8 cellular contexts compared by ENCODE assay signal in genomic region chr19:4768934-4769777, GRCh38. TPM values are rescaled to one million over a fixed set of nuclear protein-coding genes. Genes with fewer than 3 reads are reported as not detected.
DNase-seq lines count a peak whose midpoint lies in the region; ATAC-seq and TF ChIP-seq lines count a peak whose summit lies in the region.

No MANE protein-coding gene starts in this region.

- TF ChIP-seq POLR2A in NB4 (IDR thresholded peaks at IDR 0.05; ENCODE audit: extremely low read depth, insufficient read length) (no peak), upper lobe of left lung (IDR thresholded peaks at IDR 0.05) (no peak)

- H3K9ac ChIP-seq in DND-41 (ENCODE audit: low read depth, low read length) = no peak overlapping the region
- H3K9ac ChIP-seq in SK-N-MC (ENCODE audit: insufficient read length) = no peak overlapping the region
- H3K9ac ChIP-seq in adipocyte (ENCODE audit: low read length) = no peak overlapping the region

- no peaks in the 10 kb centered on the region for H3K27me3 ChIP-seq in DND-41 (ENCODE audit: insufficient read depth, low read length, poor library complexity)
- peaks cover 19% of the 10 kb centered on the region for H3K27me3 ChIP-seq in adipocyte (replicated peaks; ENCODE audit: control insufficient read depth, insufficient read depth, low read length)
- peaks cover 0 to 8% (median 0%) of the 10 kb centered on the region in 7 donors for H3K27me3 ChIP-seq in heart right ventricle
- no peaks in the 10 kb centered on the region for H3K27me3 ChIP-seq in upper lobe of left lung

- WGBS in heart right ventricle, 2 donors = 10% methylated on average over 37 of the region's 37 CpGs
- WGBS in upper lobe of left lung, 2 donors = 10 to 15% methylated on average over 30 to 37 of the region's 37 CpGs

- H3K36me3 ChIP-seq in DND-41 (ENCODE audit: insufficient read depth, low read length) = no peaks in the 10 kb centered on the region
- H3K36me3 ChIP-seq in SK-N-MC (ENCODE audit: insufficient read depth, low read length) = no peaks in the 10 kb centered on the region
- no peaks in the 10 kb centered on the region for H3K36me3 ChIP-seq in adipocyte (ENCODE audit: control insufficient read depth, insufficient read depth, low read length, severe bottlenecking)
- H3K36me3 ChIP-seq in heart right ventricle = no peaks in the 10 kb centered on the region
- H3K36me3 ChIP-seq in upper lobe of left lung = no peaks in the 10 kb centered on the region

- intact Hi-C loops in heart right ventricle (cut with DNase I) (loop anchor here in 1 of 10 donors (5.0 kb wide), 1 partner anchor 37 kb away; no protein-coding TSS in a partner anchor), posterior vena cava (cut with DNase I) (no loop called here)

- ATAC-seq in DND-41 (ENCODE audit: insufficient read depth, low read depth) (peak; percentile 85), heart right ventricle (peak; percentile 70 to 91 (median 85)), upper lobe of left lung (ENCODE audit: low FRiP score in 2 of 2) (peak; percentile 88), HG03095 (IDR thresholded peaks at IDR 0.05; ENCODE audit: unreplicated experiment) (no peak)

- no peak overlapping the region for H2AFZ ChIP-seq in DND-41 (ENCODE audit: low read depth, low read length)

- peaks cover 16% of the 10 kb centered on the region for H4K20me1 ChIP-seq in DND-41 (ENCODE audit: insufficient read depth, low read length)

- no peaks in the 10 kb centered on the region for H3K79me2 ChIP-seq in DND-41 (ENCODE audit: insufficient read depth, low read length)

- H3K9me3 ChIP-seq in DND-41 (ENCODE audit: insufficient read depth, low read length, severe bottlenecking) (no peaks in the 10 kb centered on the region), SK-N-MC (ENCODE audit: low read depth, low read length) (no peaks in the 10 kb centered on the region), adipocyte (ENCODE audit: control insufficient read depth, low read length) (no peaks in the 10 kb centered on the region), heart right ventricle (peaks cover 0 to 5% (median 0%) of the 10 kb centered on the region in 11 donors), upper lobe of left lung (peaks cover 0 to 3% (median 0%) of the 10 kb centered on the region in 4 donors)

- TF ChIP-seq CTCF in DND-41 (IDR thresholded peaks at IDR 0.05; ENCODE audit: borderline replicate concordance, extremely low read depth, low read length, poor library complexity, severe bottlenecking) (no peak), NB4 (IDR thresholded peaks at IDR 0.05; ENCODE audit: low read depth, low read length) (no peak), heart right ventricle (IDR thresholded peaks at IDR 0.05) (no peak), upper lobe of left lung (IDR thresholded peaks at IDR 0.05) (no peak)

- no peak overlapping the region for H3K4me2 ChIP-seq in DND-41 (ENCODE audit: insufficient read depth, low read length)

- H3K27ac ChIP-seq in DND-41 (ENCODE audit: low read length) (no peak overlapping the region), SK-N-MC (no peak overlapping the region), heart right ventricle (no peak overlapping the region), upper lobe of left lung (no peak overlapping the region)

- H3K4me1 ChIP-seq in DND-41 (ENCODE audit: insufficient read depth, low read length) = no peaks in the 10 kb centered on the region
- no peaks in the 10 kb centered on the region for H3K4me1 ChIP-seq in adipocyte (ENCODE audit: control insufficient read depth, insufficient read depth, low read length)
- H3K4me1 ChIP-seq in heart right ventricle = no peaks in the 10 kb centered on the region
- H3K4me1 ChIP-seq in upper lobe of left lung = peaks cover 0 to 4% (median 0%) of the 10 kb centered on the region in 4 donors

- H3K4me3 ChIP-seq in DND-41 (ENCODE audit: low read depth in 1 of 2, low read length in 2 of 2) (no peak overlapping the region), NB4 (ENCODE audit: low read depth, low read length) (no peak overlapping the region), SK-N-MC (no peak overlapping the region), adipocyte (ENCODE audit: low read length) (no peak overlapping the region), heart right ventricle (no peak overlapping the region), upper lobe of left lung (no peak overlapping the region)

- TF ChIP-seq EP300 in upper lobe of left lung (IDR thresholded peaks at IDR 0.05) = no peak

- DNase-seq in DND-41 = peak; percentile 93
- DNase-seq in NB4 (ENCODE audit: low read depth) = peak; percentile 81
- peak; percentile 89 for DNase-seq in SK-N-MC (ENCODE audit: low read depth, low spot score)
- DNase-seq in adipocyte (ENCODE audit: low read depth) = peak; percentile 97
- DNase-seq in heart right ventricle = peak; percentile 71 to 90
- DNase-seq in posterior vena cava (ENCODE audit: low spot score) = peak; percentile 90
- peak in 1 of 2 donors; percentile 79 for DNase-seq in upper lobe of left lung

RNA-seq across cellular contexts. Expression of gene FEM1A, which starts 22.4 kb away (rescaled TPM):
- total RNA-seq in heart right ventricle (10 to 100 TPM; 36.5 to 51.6 (median 48.1) TPM), posterior vena cava (1 to 10 TPM; 7.7 to 9.1 TPM), upper lobe of left lung (10 to 100 TPM; 15.6 to 22.2 (median 16.0) TPM)
- polyA plus RNA-seq in heart right ventricle = 10 to 100 TPM; 14.4 to 17.3 TPM

RNA-seq across cellular contexts. Expression of gene DPP9, which starts 45.5 kb away (rescaled TPM):
- total RNA-seq in heart right ventricle (10 to 100 TPM; 34.2 to 52.2 (median 45.0) TPM), posterior vena cava (10 to 100 TPM; 42.1 to 50.3 TPM), upper lobe of left lung (100 to 1,000 TPM in 2 of 6 donors, 10 to 100 TPM in 4; 55.1 to 255 (median 89.0) TPM)
- polyA plus RNA-seq in heart right ventricle = 10 to 100 TPM; 34.0 to 42.2 TPM
